Comparison of ENCODE assay signal across 1 cellular context in genomic region chr4:99949999-99950912, GRCh38.
TF ChIP-seq lines count a peak whose summit lies in the region.

Gene H2AZ1 (minus strand): TSS chr4:99950275. CDS start chr4:99950170, 105 bp downstream.

TF ChIP-seq in H1, 55 proteins besides CTCF, POLR2A, EP300 and RAD21 (continued from another document):
- peak; percentile 96 for TF ChIP-seq GTF2F1 (IDR thresholded peaks at IDR 0.05; ENCODE audit: borderline replicate concordance, low read depth, low read length)
- TF ChIP-seq PHF8 (conservative IDR thresholded peaks at IDR 0.05; ENCODE audit: low read depth, low read length), result peak; percentile 97
- TF ChIP-seq RBBP5 (IDR thresholded peaks at IDR 0.05; ENCODE audit: borderline replicate concordance, low read depth, low read length), result no peak
- peak; percentile 23; the same call in 1 of the 2 replicates for TF ChIP-seq JUND (IDR thresholded peaks at IDR 0.05; ENCODE audit: low read length)
- peak; percentile 100 for TF ChIP-seq POLR2AphosphoS5 (IDR thresholded peaks at IDR 0.05; ENCODE audit: low read depth, low read length)
- TF ChIP-seq MAX (IDR thresholded peaks at IDR 0.05), result peak; percentile 78
- TF ChIP-seq TBP (IDR thresholded peaks at IDR 0.05; ENCODE audit: low read depth, low read length), result peak; percentile 98
- peak; percentile 87 for TF ChIP-seq SAP30 (IDR thresholded peaks at IDR 0.05; ENCODE audit: insufficient read depth, insufficient replicate concordance, low read length)
- TF ChIP-seq RFX5 (IDR thresholded peaks at IDR 0.05; ENCODE audit: borderline replicate concordance, low read depth, low read length), result no peak
- peak; percentile 55 for TF ChIP-seq ATF3 (IDR thresholded peaks at IDR 0.05; ENCODE audit: insufficient read depth, low read depth, low read length)
- TF ChIP-seq NANOG (IDR thresholded peaks at IDR 0.05; ENCODE audit: insufficient read depth, low read depth, low read length, poor library complexity, severe bottlenecking), result no peak
- peak; percentile 46; the same call in 1 of the 2 replicates for TF ChIP-seq E2F6 (IDR thresholded peaks at IDR 0.05)
- no peak for TF ChIP-seq CBX5 (IDR thresholded peaks at IDR 0.05; ENCODE audit: low read depth, low read length)
TF ChIP-seq in H1: peak in this region for 17.
